In genomic region chr6:92545861-92546260, GRCh38 we compare ENCODE assay signal across 19 cellular contexts.
"Had no signal": no experiment of that assay in that cellular context is flagged by ENCODE, and none has a peak within 500 bp of the region (broad histone marks: within the 10 kb centered on the region; RNA-seq: fewer than 3 reads in every experiment).

No MANE protein-coding gene starts in this region.

- H3K36me3 Mint-ChIP-seq: IgD-negative memory B cell had no signal

- H3K27ac Mint-ChIP-seq: IgD-negative memory B cell had no signal

- H3K27me3 Mint-ChIP-seq: IgD-negative memory B cell had no signal

- H3K4me1 Mint-ChIP-seq: IgD-negative memory B cell had no signal

- H3K4me3 Mint-ChIP-seq: IgD-negative memory B cell had no signal

- DNase-seq: Kasumi-1, MM.1S, NCI-H1092 treated with DMSO at 0.1 percent for 48 hours, NCI-H1436, NCI-H187, NCI-H2029, NCI-H2081 treated with DMSO at 0.1 percent for 48 hours, NCI-H2171, NCI-H226, NCI-H446, NCI-H510A, NCI-H524 treated with DMSO at 0.1 percent for 48 hours, NCI-H69, NCI-H774, Right ventricle myocardium superior, RPMI8226, SIG-M5, SK-N-SH had no signal
